20 cellular contexts compared by ENCODE assay signal in the genomic region with DNA sequence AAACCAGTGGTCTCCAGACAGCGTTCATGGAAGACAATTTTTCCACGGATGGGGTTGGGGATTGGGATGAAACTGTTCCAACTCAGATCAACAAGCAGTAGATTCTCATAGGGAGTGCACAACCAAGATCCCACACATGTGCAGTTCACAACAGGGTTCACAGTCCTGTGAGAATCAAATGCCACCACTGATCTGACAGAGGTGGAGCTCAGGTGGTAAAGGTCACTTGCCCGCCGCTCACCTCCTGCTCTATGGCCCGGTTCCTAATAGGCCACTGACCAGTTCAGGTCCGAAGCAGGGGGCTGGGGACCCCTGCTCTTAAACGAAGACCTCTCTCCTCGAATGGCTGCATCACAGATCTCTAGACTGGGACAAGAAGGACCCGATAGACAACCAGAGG. TPM values are rescaled to one million over a fixed set of nuclear protein-coding genes. Genes with fewer than 3 reads are reported as not detected.
DNase-seq lines count a peak whose midpoint lies in the region; ATAC-seq and TF ChIP-seq lines count a peak whose summit lies in the region.
"Had no signal": no experiment of that assay in that cellular context is flagged by ENCODE, and none has a peak within 500 bp of the region (broad histone marks: within the 10 kb centered on the region; RNA-seq: fewer than 3 reads in every experiment).

No MANE protein-coding gene starts in this region.

- H3K27ac Mint-ChIP-seq in neural crest cell (ENCODE audit: unreplicated experiment) (no peak overlapping the region), GM23338 (no peak overlapping the region)
- H3K27ac Mint-ChIP-seq: B cell; CD4-positive, CD25-positive, alpha-beta regulatory T cell had no signal

- TF ChIP-seq CTCF in left ventricle myocardium inferior (IDR thresholded peaks at IDR 0.05; ENCODE audit: borderline replicate concordance) (no peak), heart left ventricle (IDR thresholded peaks at IDR 0.05) (no peak), neural crest cell (conservative IDR thresholded peaks at IDR 0.05) (no peak), GM23338 (conservative IDR thresholded peaks at IDR 0.05; ENCODE audit: low read depth in 2 of 2) (no peak)

- no peak overlapping the region for H3K4me2 ChIP-seq in GM23338

- no peak overlapping the region for H3K4me3 ChIP-seq in left ventricle myocardium inferior
- no peak overlapping the region for H3K4me3 ChIP-seq in heart left ventricle
- no peak overlapping the region for H3K4me3 ChIP-seq in GM23338

- H3K4me1 ChIP-seq in left ventricle myocardium inferior (peaks cover 87% of the 10 kb centered on the region), heart left ventricle (peaks cover 0 to 67% (median 27%) of the 10 kb centered on the region in 12 donors), GM23338 (ENCODE audit: insufficient read depth) (peaks cover 40% of the 10 kb centered on the region)

- H4K20me1 ChIP-seq in GM23338 (replicated peaks; ENCODE audit: insufficient read depth) = peaks cover 30% of the 10 kb centered on the region

- H3F3A ChIP-seq in GM23338 (replicated peaks; ENCODE audit: low read depth) = 0 out of 2 replicates have a peak, but pooled peaks cover 3% of the 10 kb centered on the region

- peaks cover 4% of the 10 kb centered on the region for H3K36me3 Mint-ChIP-seq in neural crest cell (ENCODE audit: low read depth)
- no peaks in the 10 kb centered on the region; the same call in 2 of the 3 replicates for H3K36me3 Mint-ChIP-seq in GM23338 (ENCODE audit: low read depth)
- H3K36me3 Mint-ChIP-seq: CD4-positive, CD25-positive, alpha-beta regulatory T cell had no signal

- H3K27me3 Mint-ChIP-seq in neural crest cell (ENCODE audit: low read depth) (peaks cover 22% of the 10 kb centered on the region), GM23338 (ENCODE audit: insufficient read depth, low read depth, poor library complexity) (peaks cover 15% of the 10 kb centered on the region)

- no peak for TF ChIP-seq POLR2A in heart left ventricle (IDR thresholded peaks at IDR 0.05)

- peaks cover 23% of the 10 kb centered on the region for H3K4me1 Mint-ChIP-seq in neural crest cell
- H3K4me1 Mint-ChIP-seq in GM23338 = peaks cover 38% of the 10 kb centered on the region

- intact Hi-C loops in left ventricle myocardium inferior (cut with micrococcal nuclease) (loop anchor here (10.0 kb wide), 1 partner anchor 285 kb away; no protein-coding TSS in a partner anchor), heart left ventricle (cut with DNase I) (loop anchor here in 6 of 10 donors (5.0 to 10.0 kb wide), 8 partner anchors 48 to 475 kb away; no protein-coding TSS in a partner anchor)

- no peaks in the 10 kb centered on the region for H3K27me3 ChIP-seq in left ventricle myocardium inferior (ENCODE audit: low read depth)
- H3K27me3 ChIP-seq in heart left ventricle = peaks cover 0 to 8% (median 0%) of the 10 kb centered on the region in 9 donors
- H3K27me3 ChIP-seq in GM23338 (ENCODE audit: insufficient read depth) = peaks cover 13% of the 10 kb centered on the region; the same call in 1 of the 2 replicates

- H3K9me2 ChIP-seq in GM23338 (ENCODE audit: insufficient read depth) = no peaks in the 10 kb centered on the region

- H3K9me3 ChIP-seq in left ventricle myocardium inferior (replicated peaks) = no peaks in the 10 kb centered on the region
- peaks cover 0 to 7% (median 0%) of the 10 kb centered on the region in 12 donors for H3K9me3 ChIP-seq in heart left ventricle

- H3K9me3 Mint-ChIP-seq in neural crest cell (no peaks in the 10 kb centered on the region), GM23338 (no peaks in the 10 kb centered on the region)

- H3K4me3 Mint-ChIP-seq in neural crest cell (peak overlapping the region; percentile 36), GM23338 (no peak overlapping the region)
- H3K4me3 Mint-ChIP-seq: B cell; CD4-positive, CD25-positive, alpha-beta regulatory T cell had no signal

- ATAC-seq in heart left ventricle = no peak
- ATAC-seq in left lobe of liver = peak; percentile 45
- no peak for ATAC-seq in GM23338
- ATAC-seq: PC-3, Right ventricle myocardium inferior had no signal

- H3K36me3 ChIP-seq in left ventricle myocardium inferior (no peaks in the 10 kb centered on the region), heart left ventricle (no peaks in the 10 kb centered on the region), GM23338 (ENCODE audit: insufficient read depth) (no peaks in the 10 kb centered on the region)

- DNase-seq in left ventricle myocardium inferior (no peak), heart left ventricle (no peak), left lobe of liver (ENCODE audit: low spot score) (peak; percentile 64), neural crest cell (ENCODE audit: low read depth, low spot score) (no peak), hepatic stellate cell (ENCODE audit: low spot score) (no peak), NCI-H2196 treated with DMSO at 0.1 percent for 48 hours (lab: John Stamatoyannopoulos, UW; ENCODE audit: unreplicated experiment) (no peak), GM23338 (ENCODE audit: low spot score) (no peak)
- no peak for DNase-seq in activated CD4-positive, alpha-beta T cell treated with anti-CD3 and anti-CD28 coated beads, Interleukin-2, amount 50 U/mL, for 1 hour
- DNase-seq: CD4-positive, CD25-positive, alpha-beta regulatory T cell; DMS53; H7; KG1; NCI-H1436; NCI-H2029; NCI-H2171; NCI-H748 treated with DMSO at 0.1 percent for 48 hours; PC-3 had no signal

- 91 to 93% (median 92%) methylated on average over 9 of the region's 9 CpGs for WGBS in heart left ventricle, 4 donors

- H2AFZ ChIP-seq in GM23338 = no peak overlapping the region

- H3K79me2 ChIP-seq in GM23338 (replicated peaks; ENCODE audit: insufficient read depth) = peaks cover 88% of the 10 kb centered on the region

- H3K27ac ChIP-seq in left ventricle myocardium inferior (replicated peaks) (peak overlapping the region; percentile 34), heart left ventricle (peak overlapping the region in 1 of 12 donors; percentile 1), GM23338 (ENCODE audit: low read depth) (no peak overlapping the region)
- H3K27ac ChIP-seq: 22Rv1 had no signal

TF ChIP-seq in GM23338, 12 proteins besides CTCF, POLR2A, EP300 and RAD21:
- no peak for TF ChIP-seq CREB1 (CRISPR knock-in tag; IDR thresholded peaks at IDR 0.05; ENCODE audit: low read depth)
- no peak for TF ChIP-seq ZNF331 (CRISPR knock-in tag; IDR thresholded peaks at IDR 0.05; ENCODE audit: low read depth)
- no peak for TF ChIP-seq ZNF114 (CRISPR knock-in tag; IDR thresholded peaks at IDR 0.05)
- no peak for TF ChIP-seq NANOG (IDR thresholded peaks at IDR 0.05; ENCODE audit: borderline replicate concordance)
- TF ChIP-seq, protein P1, sequence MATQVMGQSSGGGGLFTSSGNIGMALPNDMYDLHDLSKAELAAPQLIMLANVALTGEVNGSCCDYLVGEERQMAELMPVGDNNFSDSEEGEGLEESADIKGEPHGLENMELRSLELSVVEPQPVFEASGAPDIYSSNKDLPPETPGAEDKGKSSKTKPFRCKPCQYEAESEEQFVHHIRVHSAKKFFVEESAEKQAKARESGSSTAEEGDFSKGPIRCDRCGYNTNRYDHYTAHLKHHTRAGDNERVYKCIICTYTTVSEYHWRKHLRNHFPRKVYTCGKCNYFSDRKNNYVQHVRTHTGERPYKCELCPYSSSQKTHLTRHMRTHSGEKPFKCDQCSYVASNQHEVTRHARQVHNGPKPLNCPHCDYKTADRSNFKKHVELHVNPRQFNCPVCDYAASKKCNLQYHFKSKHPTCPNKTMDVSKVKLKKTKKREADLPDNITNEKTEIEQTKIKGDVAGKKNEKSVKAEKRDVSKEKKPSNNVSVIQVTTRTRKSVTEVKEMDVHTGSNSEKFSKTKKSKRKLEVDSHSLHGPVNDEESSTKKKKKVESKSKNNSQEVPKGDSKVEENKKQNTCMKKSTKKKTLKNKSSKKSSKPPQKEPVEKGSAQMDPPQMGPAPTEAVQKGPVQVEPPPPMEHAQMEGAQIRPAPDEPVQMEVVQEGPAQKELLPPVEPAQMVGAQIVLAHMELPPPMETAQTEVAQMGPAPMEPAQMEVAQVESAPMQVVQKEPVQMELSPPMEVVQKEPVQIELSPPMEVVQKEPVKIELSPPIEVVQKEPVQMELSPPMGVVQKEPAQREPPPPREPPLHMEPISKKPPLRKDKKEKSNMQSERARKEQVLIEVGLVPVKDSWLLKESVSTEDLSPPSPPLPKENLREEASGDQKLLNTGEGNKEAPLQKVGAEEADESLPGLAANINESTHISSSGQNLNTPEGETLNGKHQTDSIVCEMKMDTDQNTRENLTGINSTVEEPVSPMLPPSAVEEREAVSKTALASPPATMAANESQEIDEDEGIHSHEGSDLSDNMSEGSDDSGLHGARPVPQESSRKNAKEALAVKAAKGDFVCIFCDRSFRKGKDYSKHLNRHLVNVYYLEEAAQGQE (IDR thresholded peaks at IDR 0.05; ENCODE audit: unreplicated experiment) = no peak
- no peak for TF ChIP-seq EZH2phosphoT487 (IDR thresholded peaks at IDR 0.05; ENCODE audit: unreplicated experiment)

RNA-seq across cellular contexts. Expression of a gene that starts 4.4 kb away (rescaled TPM):
- total RNA-seq in left ventricle myocardium inferior (23.5 TPM), heart left ventricle (10 to 100 TPM; 19.1 to 39.1 (median 32.1) TPM), left lobe of liver (26.2 TPM), neural crest cell (68.5 and 72.7 TPM in 2 replicates)
- polyA plus RNA-seq in heart left ventricle (1 to 10 TPM; 8.6 to 9.4 TPM), GM23338 (2016; fragmentation: Nextera tagmentation; extraction: Ambion mirVana) (34.1 and 35.8 TPM in 2 replicates)
- 56.4 and 74.8 TPM in 2 replicates for total RNA-seq in GM23338 (2014; rRNA removed; shearing (Covaris generic))
- total RNA-seq: CD4-positive, CD25-positive, alpha-beta regulatory T cell had no signal
- polyA plus RNA-seq: CD4-positive, CD25-positive, alpha-beta regulatory T cell had no signal

RNA-seq across cellular contexts. Expression of a gene that starts 46.8 kb away (rescaled TPM):
- total RNA-seq in left ventricle myocardium inferior (35.2 TPM), heart left ventricle (10 to 100 TPM in 7 of 9 donors, 1 to 10 TPM in 2; 2.8 to 81.8 (median 18.6) TPM), left lobe of liver (1.0 TPM), neural crest cell (265 and 285 TPM in 2 replicates)
- polyA plus RNA-seq in heart left ventricle (10 to 100 TPM; 10.3 to 15.6 TPM), GM23338 (2016; fragmentation: Nextera tagmentation; extraction: Ambion mirVana) (926 and 998 TPM in 2 replicates)
- 1,758 and 1,823 TPM in 2 replicates for total RNA-seq in GM23338 (2014; rRNA removed; shearing (Covaris generic))
- total RNA-seq: CD4-positive, CD25-positive, alpha-beta regulatory T cell had no signal
- polyA plus RNA-seq: CD4-positive, CD25-positive, alpha-beta regulatory T cell had no signal
